In genomic region chr14:77124345-77125274, GRCh38 we compare ENCODE assay signal across 8 cellular contexts. TPM values are rescaled to one million over a fixed set of nuclear protein-coding genes. Genes with fewer than 3 reads are reported as not detected.
DNase-seq lines count a peak whose midpoint lies in the region; ATAC-seq and TF ChIP-seq lines count a peak whose summit lies in the region.

No MANE protein-coding gene starts in this region.

- no TSS peak for BruUV-seq in Panc1 (replicated peaks; lab: Mats Ljungman, UMichigan)

- H3K27me3 ChIP-seq in Panc1 (ENCODE audit: control insufficient read depth, insufficient read depth, low read length) (no peaks in the 10 kb centered on the region; the same call in 1 of the 2 replicates), heart left ventricle (peaks cover 0 to 25% (median 0%) of the 10 kb centered on the region in 9 donors), parathyroid adenoma (ENCODE audit: control insufficient read depth, insufficient read depth, low read length) (no peaks in the 10 kb centered on the region)

- no peak overlapping the region for H3K27ac ChIP-seq in Panc1 (ENCODE audit: low read length)
- peak overlapping the region in 1 of 12 donors; percentile 25 for H3K27ac ChIP-seq in heart left ventricle
- H3K27ac ChIP-seq in parathyroid adenoma, result peak overlapping the region; percentile 95
- H3K27ac ChIP-seq in urinary bladder (ENCODE audit: low read depth), result no peak overlapping the region

- peak overlapping the region; percentile 91 for H2AFZ ChIP-seq in parathyroid adenoma

- H3K36me3 ChIP-seq in Panc1 (ENCODE audit: control insufficient read depth, insufficient read depth, low read length) (no peaks in the 10 kb centered on the region), heart left ventricle (peaks cover 0 to 12% (median 4%) of the 10 kb centered on the region in 9 donors), parathyroid adenoma (ENCODE audit: control insufficient read depth, insufficient read depth, low read length) (no peaks in the 10 kb centered on the region), urinary bladder (ENCODE audit: insufficient read depth) (no peaks in the 10 kb centered on the region)

- no peak overlapping the region for H3K9ac ChIP-seq in parathyroid adenoma

- TF ChIP-seq POLR2A in heart left ventricle (IDR thresholded peaks at IDR 0.05), result no peak

- CTCF ChIA-PET in Panc1 (lab: Charles Lee), result interaction anchor here (0.6 kb wide), 1 partner anchor 64 kb away, joined by 4 read pairs; no protein-coding TSS in a partner anchor

- DNase-seq in NCI-H2029 (lab: John Stamatoyannopoulos, UW) (peak; percentile 26), NCI-H2029 treated with DMSO at 0.1 percent for 48 hours (lab: John Stamatoyannopoulos, UW) (no peak), Panc1 (ENCODE audit: low read depth, low spot score) (no peak), heart left ventricle (peak in 4 of 5 donors; percentile 36 to 75 (median 62))
- peak; percentile 56 for DNase-seq in activated naive CD4-positive, alpha-beta T cell treated with anti-CD3 and anti-CD28 coated beads, Interleukin-2, amount 50 U/mL, for 16 hours

- POLR2A ChIA-PET in Panc1 (lab: Charles Lee), result no interaction called here

- TF ChIP-seq CTCF in Panc1 (IDR thresholded peaks at IDR 0.05), result peak; percentile 94
- peak in 11 of 12 donors; percentile 31 to 91 (median 66) for TF ChIP-seq CTCF in heart left ventricle (IDR thresholded peaks at IDR 0.05)
- peak; percentile 40 for TF ChIP-seq CTCF in parathyroid adenoma (IDR thresholded peaks at IDR 0.05)

- H3K4me3 ChIP-seq in Panc1 (ENCODE audit: low read depth in 2 of 2, low read length in 2 of 2) (peak overlapping the region; percentile 39 to 55), heart left ventricle (peak overlapping the region; percentile 11 to 65 (median 54)), parathyroid adenoma (ENCODE audit: low read depth, low read length) (no peak overlapping the region), urinary bladder (ENCODE audit: low read depth, low read length) (peak overlapping the region; percentile 19)

- H3K4me2 ChIP-seq in parathyroid adenoma (ENCODE audit: low read length), result peak overlapping the region; percentile 44

- H3K79me2 ChIP-seq in parathyroid adenoma, result peaks cover 2% of the 10 kb centered on the region

- no peaks in the 10 kb centered on the region for H3K4me1 ChIP-seq in Panc1 (ENCODE audit: control insufficient read depth, insufficient read depth, low read length)
- H3K4me1 ChIP-seq in heart left ventricle, result peaks cover 0 to 55% (median 37%) of the 10 kb centered on the region in 12 donors
- H3K4me1 ChIP-seq in parathyroid adenoma, result peaks cover 41% of the 10 kb centered on the region
- H3K4me1 ChIP-seq in urinary bladder (ENCODE audit: insufficient read depth), result no peaks in the 10 kb centered on the region

- in situ Hi-C loops in Panc1 (cut with HindIII; ENCODE audit: low pct_unique_long_range_greater_than_20kb, low sequenced_read_pairs), result no loop called here

- 8 to 15% (median 11%) methylated on average over 53 to 73 of the region's 73 CpGs for WGBS in heart left ventricle, 4 donors
- 7% methylated on average over 73 of the region's 73 CpGs for WGBS in urinary bladder

- intact Hi-C loops in Panc1 (cut with micrococcal nuclease; ENCODE audit: unreplicated experiment), result no loop called here
- intact Hi-C loops in heart left ventricle (cut with DNase I), result loop anchor here in 1 of 10 donors (2.0 kb wide), 1 partner anchor 54 kb away; no protein-coding TSS in a partner anchor

- peak; percentile 89 for ATAC-seq in Panc1
- peak in 3 of 4 donors; percentile 49 to 76 (median 69) for ATAC-seq in heart left ventricle
- ATAC-seq in HG03565 (IDR thresholded peaks at IDR 0.05; ENCODE audit: unreplicated experiment), result no peak

- H3K9me3 ChIP-seq in Panc1 (ENCODE audit: control insufficient read depth, insufficient read depth, low read depth, low read length) (no peaks in the 10 kb centered on the region), heart left ventricle (no peaks in the 10 kb centered on the region), parathyroid adenoma (ENCODE audit: control insufficient read depth, low read length) (no peaks in the 10 kb centered on the region)

RNA-seq across cellular contexts. Expression of gene ZDHHC22, which starts 17.0 kb away (rescaled TPM):
- total RNA-seq in Panc1 (2021; ENCODE audit: unreplicated experiment), result 0.46 TPM
- 0.30 TPM for polyA plus RNA-seq in Panc1 (2012; ENCODE audit: insufficient read length)
- total RNA-seq in heart left ventricle, result under 1 TPM in 1 of 9 donors, not detected in 8; 0.12 TPM
- polyA plus RNA-seq in heart left ventricle, result not detected
- total RNA-seq in urinary bladder, result 0.16 TPM
- polyA plus RNA-seq in urinary bladder, result 0.01 TPM

RNA-seq across cellular contexts. Expression of gene CIPC, which starts 26.6 kb away (rescaled TPM):
- total RNA-seq in Panc1 (2021; ENCODE audit: unreplicated experiment) (20.3 TPM), heart left ventricle (10 to 100 TPM; 44.5 to 85.9 (median 66.7) TPM), urinary bladder (25.6 TPM)
- 9.4 TPM for polyA plus RNA-seq in Panc1 (2012; ENCODE audit: insufficient read length)
- polyA plus RNA-seq in heart left ventricle (10 to 100 TPM; 10.9 to 27.0 TPM), urinary bladder (28.8 TPM)

RNA-seq across cellular contexts. Expression of gene TMEM63C, which starts 57.0 kb away (rescaled TPM):
- total RNA-seq in Panc1 (2021; ENCODE audit: unreplicated experiment) (2.4 TPM), heart left ventricle (1 to 10 TPM in 6 of 9 donors, under 1 TPM in 2, not detected in 1; 0.48 to 3.7 (median 1.7) TPM), urinary bladder (0.85 TPM)
- polyA plus RNA-seq in Panc1 (2012; ENCODE audit: insufficient read length), result 4.1 TPM
- polyA plus RNA-seq in heart left ventricle (1 to 10 TPM in 1 of 2 donors, under 1 TPM in 1; 0.01 to 4.0 TPM), urinary bladder (0.30 TPM)

Comparison
In these comparisons a context has a peak if more than half of its experiments do, and no peak if none do; other contexts are left out.
1. DNase-seq: peak in NCI-H2029 (single experiment), activated naive CD4-positive, alpha-beta T cell treated with anti-CD3 and anti-CD28 coated beads, Interleukin-2, amount 50 U/mL, for 16 hours (single experiment) and heart left ventricle (4 of 5); none in NCI-H2029 treated with DMSO at 0.1 percent for 48 hours (single experiment) and Panc1 (single experiment).
2. CTCF ChIP-seq: peak in every context shown above with its lines; median percentile 94 in Panc1; 66 in heart left ventricle; 40 in parathyroid adenoma.